18 cellular contexts compared by ENCODE assay signal in the genomic region with DNA sequence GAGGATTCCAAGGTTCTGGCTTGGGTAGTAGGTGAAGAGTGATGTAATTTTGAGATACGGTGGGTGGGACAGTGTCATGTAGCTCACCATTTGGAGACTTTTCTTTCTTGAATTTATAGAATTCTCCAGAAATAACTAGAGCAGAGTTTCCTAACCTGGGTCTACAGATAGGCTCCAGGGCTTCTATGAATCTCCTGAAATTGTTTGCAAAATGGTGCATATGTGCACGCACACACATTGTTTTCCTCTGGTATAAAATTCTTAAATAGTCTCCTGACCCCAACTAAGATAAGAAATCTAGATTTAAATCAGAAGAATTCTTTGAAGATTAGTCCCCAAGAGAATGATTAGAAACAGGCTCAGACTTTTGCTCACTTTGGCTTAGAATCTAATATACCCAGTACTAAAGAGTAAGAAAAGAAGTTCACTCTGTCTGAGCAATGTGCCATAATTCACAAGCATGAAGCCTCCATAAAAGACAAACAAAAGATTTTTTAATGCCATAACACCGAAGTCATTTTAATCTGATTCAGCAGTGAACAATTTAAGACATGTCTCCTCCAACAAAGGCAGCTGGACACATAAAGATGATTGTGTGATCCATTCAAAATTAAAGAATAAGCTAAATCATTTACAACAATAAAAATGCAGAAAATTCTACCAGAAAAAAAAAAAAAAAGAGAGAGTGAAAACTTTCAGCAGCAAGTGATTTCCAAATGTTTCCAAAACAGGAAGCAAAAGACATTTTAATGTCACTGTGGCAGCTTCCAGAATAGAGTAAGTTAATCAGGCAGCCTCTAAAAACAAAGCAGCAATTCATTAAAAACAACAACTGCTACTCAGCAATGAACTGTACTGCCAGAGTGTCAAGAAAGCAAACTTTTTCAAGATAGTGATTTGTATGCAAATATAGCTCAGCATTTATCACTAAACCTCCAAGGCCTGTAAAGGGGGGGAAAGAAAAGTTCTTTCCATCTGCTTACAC.
DNase-seq lines count a peak whose midpoint lies in the region; ATAC-seq and TF ChIP-seq lines count a peak whose summit lies in the region.
"Had no signal": no experiment of that assay in that cellular context is flagged by ENCODE, and none has a peak within 500 bp of the region (broad histone marks: within the 10 kb centered on the region; RNA-seq: fewer than 3 reads in every experiment).

No MANE protein-coding gene starts in this region.

- H3K4me1 Mint-ChIP-seq in activated T-helper 1 cell treated with anti-CD3 and anti-CD28 coated beads, Interleukin-12 subunit alpha, Interleukin-12 subunit beta, Interleukin-2, Interleukin-4 antibody, amounts not matched to agents 30 ng/mL and 10 ng/mL and 1 ng/mL, durations not matched to agents 14 hours and 24 hours and 36 hours (ENCODE audit: low read depth), result peaks cover 73% of the 10 kb centered on the region
- H3K4me1 Mint-ChIP-seq in WTC11, result peaks cover 6% of the 10 kb centered on the region; the same call in 1 of the 2 replicates

- H3K36me3 ChIP-seq in DND-41 (ENCODE audit: insufficient read depth, low read length), result no peaks in the 10 kb centered on the region

- CTCF ChIA-PET in WTC11 (lab: Charles Lee), result no interaction called here

- H3K4me3 ChIP-seq in AG09309 (ENCODE audit: control insufficient read depth, low read depth, low read length) (no peak overlapping the region), DND-41 (ENCODE audit: low read depth in 1 of 2, low read length in 2 of 2) (no peak overlapping the region)

- DNase-seq in AG09309 (ENCODE audit: low read depth), result peak; percentile 8
- no peak for DNase-seq in DND-41
- no peak for DNase-seq in activated T-helper 1 cell treated with anti-CD3 and anti-CD28 coated beads, Interleukin-12 subunit alpha, Interleukin-12 subunit beta, Interleukin-2, Interleukin-4 antibody, amounts not matched to agents 30 ng/mL and 10 ng/mL and 1 ng/mL, durations not matched to agents 14 hours and 24 hours and 36 hours (ENCODE audit: low spot score)
- DNase-seq in left kidney (ENCODE audit: low read depth, low spot score), result peak; percentile 48
- DNase-seq in WTC11 (ENCODE audit: low spot score), result no peak
- DNase-seq in DMS53 treated with DMSO at 0.1 percent for 48 hours (lab: John Stamatoyannopoulos, UW; ENCODE audit: unreplicated experiment), result no peak
- DNase-seq: activated CD4-positive, alpha-beta T cell treated with anti-CD3 and anti-CD28 coated beads, Interleukin-2, amount 50 U/mL, for 48 hours; activated gamma-delta T cell; Karpas-422; NCI-H1694 treated with DMSO at 0.1 percent for 48 hours; NCI-H524; retina; RPMI8226 had no signal

- intact Hi-C loops in activated T-helper 1 cell treated with anti-CD3 and anti-CD28 coated beads, Interleukin-12 subunit alpha, Interleukin-12 subunit beta, Interleukin-2, Interleukin-4 antibody, amounts not matched to agents 30 ng/mL and 10 ng/mL and 1 ng/mL, durations not matched to agents 14 hours and 24 hours and 36 hours (cut with micrococcal nuclease), result no loop called here

- H3K27me3 Mint-ChIP-seq in activated T-helper 1 cell treated with anti-CD3 and anti-CD28 coated beads, Interleukin-12 subunit alpha, Interleukin-12 subunit beta, Interleukin-2, Interleukin-4 antibody, amounts not matched to agents 30 ng/mL and 10 ng/mL and 1 ng/mL, durations not matched to agents 14 hours and 24 hours and 36 hours (ENCODE audit: insufficient read depth), result no peaks in the 10 kb centered on the region
- H3K27me3 Mint-ChIP-seq in WTC11 (ENCODE audit: low read depth), result no peaks in the 10 kb centered on the region; the same call in 1 of the 2 replicates
- H3K27me3 Mint-ChIP-seq: type B pancreatic cell had no signal

- ATAC-seq in DND-41 (ENCODE audit: insufficient read depth, low read depth) (no peak), WTC11 (no peak), HG03521 (IDR thresholded peaks at IDR 0.05; ENCODE audit: unreplicated experiment) (no peak), HG03196 (IDR thresholded peaks at IDR 0.05; ENCODE audit: unreplicated experiment) (no peak)
- ATAC-seq: HCT116 had no signal

- POLR2A ChIA-PET in WTC11 (lab: Charles Lee), result no interaction called here

- peak overlapping the region; percentile 65 for H3K27ac Mint-ChIP-seq in activated T-helper 1 cell treated with anti-CD3 and anti-CD28 coated beads, Interleukin-12 subunit alpha, Interleukin-12 subunit beta, Interleukin-2, Interleukin-4 antibody, amounts not matched to agents 30 ng/mL and 10 ng/mL and 1 ng/mL, durations not matched to agents 14 hours and 24 hours and 36 hours
- no peak overlapping the region for H3K27ac Mint-ChIP-seq in WTC11
- H3K27ac Mint-ChIP-seq: type B pancreatic cell had no signal

- peak overlapping the region; percentile 66 for H3K27ac ChIP-seq in DND-41 (ENCODE audit: low read length)
- H3K27ac ChIP-seq: HL-60 had no signal

- peaks cover 36% of the 10 kb centered on the region for H3K36me3 Mint-ChIP-seq in activated T-helper 1 cell treated with anti-CD3 and anti-CD28 coated beads, Interleukin-12 subunit alpha, Interleukin-12 subunit beta, Interleukin-2, Interleukin-4 antibody, amounts not matched to agents 30 ng/mL and 10 ng/mL and 1 ng/mL, durations not matched to agents 14 hours and 24 hours and 36 hours (ENCODE audit: low read depth)
- H3K36me3 Mint-ChIP-seq in WTC11, result no peaks in the 10 kb centered on the region
- H3K36me3 Mint-ChIP-seq: type B pancreatic cell had no signal

- H3K4me1 ChIP-seq in DND-41 (ENCODE audit: insufficient read depth, low read length), result peaks cover 67% of the 10 kb centered on the region

- no peak overlapping the region for H3K4me3 Mint-ChIP-seq in activated T-helper 1 cell treated with anti-CD3 and anti-CD28 coated beads, Interleukin-12 subunit alpha, Interleukin-12 subunit beta, Interleukin-2, Interleukin-4 antibody, amounts not matched to agents 30 ng/mL and 10 ng/mL and 1 ng/mL, durations not matched to agents 14 hours and 24 hours and 36 hours
- H3K4me3 Mint-ChIP-seq in WTC11, result no peak overlapping the region
- H3K4me3 Mint-ChIP-seq: type B pancreatic cell had no signal

- H3K9me3 Mint-ChIP-seq in activated T-helper 1 cell treated with anti-CD3 and anti-CD28 coated beads, Interleukin-12 subunit alpha, Interleukin-12 subunit beta, Interleukin-2, Interleukin-4 antibody, amounts not matched to agents 30 ng/mL and 10 ng/mL and 1 ng/mL, durations not matched to agents 14 hours and 24 hours and 36 hours, result peaks cover 6% of the 10 kb centered on the region
- no peaks in the 10 kb centered on the region for H3K9me3 Mint-ChIP-seq in WTC11
- H3K9me3 Mint-ChIP-seq: type B pancreatic cell had no signal

- H2AFZ ChIP-seq in DND-41 (ENCODE audit: low read depth, low read length), result peak overlapping the region; percentile 24; the same call in 1 of the 2 replicates

- H3K9ac ChIP-seq in DND-41 (ENCODE audit: low read depth, low read length), result 0 out of 2 replicates have a peak overlapping the region, but pooled peaks have one; percentile 13

- H3K79me2 ChIP-seq in DND-41 (ENCODE audit: insufficient read depth, low read length), result peaks cover 98% of the 10 kb centered on the region

- H4K20me1 ChIP-seq in DND-41 (ENCODE audit: insufficient read depth, low read length), result no peaks in the 10 kb centered on the region

- no peaks in the 10 kb centered on the region for H3K27me3 ChIP-seq in DND-41 (ENCODE audit: insufficient read depth, low read length, poor library complexity)

- H3K4me2 ChIP-seq in DND-41 (ENCODE audit: insufficient read depth, low read length), result 0 out of 2 replicates have a peak overlapping the region, but pooled peaks have one; percentile 8

- TF ChIP-seq CTCF in AG09309 (IDR thresholded peaks at IDR 0.05; ENCODE audit: control insufficient read depth, insufficient read depth, low read depth, low read length, missing control alignments) (no peak), DND-41 (IDR thresholded peaks at IDR 0.05; ENCODE audit: borderline replicate concordance, extremely low read depth, low read length, poor library complexity, severe bottlenecking) (no peak), WTC11 (IDR thresholded peaks at IDR 0.05) (no peak)

- H3K9me3 ChIP-seq in DND-41 (ENCODE audit: insufficient read depth, low read length, severe bottlenecking), result no peaks in the 10 kb centered on the region

TF ChIP-seq in WTC11, 78 proteins besides CTCF, POLR2A, EP300 and RAD21 (continues in another document):
- no peak for TF ChIP-seq JUN (CRISPR knock-in tag; IDR thresholded peaks at IDR 0.05)
- no peak for TF ChIP-seq ETV6 (CRISPR knock-in tag; IDR thresholded peaks at IDR 0.05)
- TF ChIP-seq TP53 (CRISPR knock-in tag; IDR thresholded peaks at IDR 0.05), result no peak
- no peak for TF ChIP-seq KAT7 (CRISPR knock-in tag; IDR thresholded peaks at IDR 0.05; ENCODE audit: borderline replicate concordance)
- no peak for TF ChIP-seq FOXJ3 (CRISPR knock-in tag; IDR thresholded peaks at IDR 0.05; ENCODE audit: borderline replicate concordance)
- TF ChIP-seq FOXP1 (CRISPR knock-in tag; IDR thresholded peaks at IDR 0.05; ENCODE audit: borderline replicate concordance), result no peak
- no peak for TF ChIP-seq IRF2 (CRISPR knock-in tag; IDR thresholded peaks at IDR 0.05; ENCODE audit: borderline replicate concordance, low read depth)
- no peak for TF ChIP-seq NFE2L1 (CRISPR knock-in tag; IDR thresholded peaks at IDR 0.05)
- no peak for TF ChIP-seq NR3C1 (CRISPR knock-in tag; conservative IDR thresholded peaks at IDR 0.05; ENCODE audit: low read depth)
- TF ChIP-seq, protein P1, sequence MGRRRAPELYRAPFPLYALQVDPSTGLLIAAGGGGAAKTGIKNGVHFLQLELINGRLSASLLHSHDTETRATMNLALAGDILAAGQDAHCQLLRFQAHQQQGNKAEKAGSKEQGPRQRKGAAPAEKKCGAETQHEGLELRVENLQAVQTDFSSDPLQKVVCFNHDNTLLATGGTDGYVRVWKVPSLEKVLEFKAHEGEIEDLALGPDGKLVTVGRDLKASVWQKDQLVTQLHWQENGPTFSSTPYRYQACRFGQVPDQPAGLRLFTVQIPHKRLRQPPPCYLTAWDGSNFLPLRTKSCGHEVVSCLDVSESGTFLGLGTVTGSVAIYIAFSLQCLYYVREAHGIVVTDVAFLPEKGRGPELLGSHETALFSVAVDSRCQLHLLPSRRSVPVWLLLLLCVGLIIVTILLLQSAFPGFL (CRISPR knock-in tag; IDR thresholded peaks at IDR 0.05; ENCODE audit: borderline replicate concordance), result no peak
- TF ChIP-seq, protein P2, sequence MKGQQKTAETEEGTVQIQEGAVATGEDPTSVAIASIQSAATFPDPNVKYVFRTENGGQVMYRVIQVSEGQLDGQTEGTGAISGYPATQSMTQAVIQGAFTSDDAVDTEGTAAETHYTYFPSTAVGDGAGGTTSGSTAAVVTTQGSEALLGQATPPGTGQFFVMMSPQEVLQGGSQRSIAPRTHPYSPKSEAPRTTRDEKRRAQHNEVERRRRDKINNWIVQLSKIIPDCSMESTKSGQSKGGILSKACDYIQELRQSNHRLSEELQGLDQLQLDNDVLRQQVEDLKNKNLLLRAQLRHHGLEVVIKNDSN (CRISPR knock-in tag; IDR thresholded peaks at IDR 0.05), result no peak
- TF ChIP-seq ATF1 (CRISPR knock-in tag; IDR thresholded peaks at IDR 0.05), result no peak
- TF ChIP-seq ZBTB21 (CRISPR knock-in tag; IDR thresholded peaks at IDR 0.05; ENCODE audit: borderline replicate concordance), result no peak
- no peak for TF ChIP-seq MYBL2 (CRISPR knock-in tag; IDR thresholded peaks at IDR 0.05)

Comparison
In these comparisons a context has a peak if more than half of its experiments do, and no peak if none do; other contexts are left out.
1. DNase-seq: peak in AG09309 (single experiment) and left kidney (single experiment); none in DND-41 (single experiment), activated T-helper 1 cell treated with anti-CD3 and anti-CD28 coated beads, Interleukin-12 subunit alpha, Interleukin-12 subunit beta, Interleukin-2, Interleukin-4 antibody, amounts not matched to agents 30 ng/mL and 10 ng/mL and 1 ng/mL, durations not matched to agents 14 hours and 24 hours and 36 hours (single experiment), WTC11 (single experiment) and DMS53 treated with DMSO at 0.1 percent for 48 hours (single experiment).